ENCODE assay signal across 7 cellular contexts in genomic region chr6:123508290-123508689, GRCh38.
"Had no signal": no experiment of that assay in that cellular context is flagged by ENCODE, and none has a peak within 500 bp of the region (broad histone marks: within the 10 kb centered on the region; RNA-seq: fewer than 3 reads in every experiment).

No MANE protein-coding gene starts in this region.

- H3K27me3 Mint-ChIP-seq: IgD-negative memory B cell had no signal

- H3K36me3 Mint-ChIP-seq: IgD-negative memory B cell had no signal

- H3K4me1 Mint-ChIP-seq: IgD-negative memory B cell had no signal

- H3K4me3 ChIP-seq: K562 had no signal

- DNase-seq: IMR-90, KBM-7, KG1 had no signal

- H3K4me3 Mint-ChIP-seq: IgD-negative memory B cell had no signal

- ATAC-seq: HepG2, K562 had no signal

- H3K27ac Mint-ChIP-seq: IgD-negative memory B cell had no signal

- H3K27ac ChIP-seq: HL-60 had no signal
